ENCODE assay signal across 8 cellular contexts in genomic region chr15:60916674-60917468, GRCh38.
DNase-seq lines count a peak whose midpoint lies in the region; ATAC-seq and TF ChIP-seq lines count a peak whose summit lies in the region.

No MANE protein-coding gene starts in this region.

- intact Hi-C loops in head of caudate nucleus (cut with DNase I) = loop anchor here (5.0 kb wide), 1 partner anchor 325 kb away; no protein-coding TSS in a partner anchor
- intact Hi-C loops in posterior cingulate gyrus (cut with DNase I) = loop anchor here (1.0 to 5.0 kb wide), 3 partner anchors 332 to 555 kb away; no protein-coding TSS in a partner anchor

- H3K9me3 Mint-ChIP-seq in activated naive CD4-positive, alpha-beta T cell treated with anti-CD3 and anti-CD28 coated beads, Interleukin-2, amount 50 U/mL, for 72 hours = peaks cover 0 to 3% of the 10 kb centered on the region in 2 donors

- TF ChIP-seq CTCF in tibial nerve (IDR thresholded peaks at IDR 0.05) = peak; percentile 65 to 82 (median 70)

- DNase-seq in ELF-1 (ENCODE audit: low read depth, low spot score) (peak; percentile 89), GOT3 (lab: John Stamatoyannopoulos, UW) (peak; percentile 18), MG63 (peak; percentile 67), head of caudate nucleus (peak; percentile 71 to 94 (median 86)), posterior cingulate gyrus (peak; percentile 69 to 97 (median 84)), tibial nerve (ENCODE audit: low spot score in 2 of 2) (peak; percentile 69 to 89)
- peak; percentile 73 to 82 for DNase-seq in activated naive CD4-positive, alpha-beta T cell treated with anti-CD3 and anti-CD28 coated beads, Interleukin-2, amount 50 U/mL, for 72 hours (ENCODE audit: low spot score in 2 of 2)

- H3K36me3 ChIP-seq in MG63 (no peaks in the 10 kb centered on the region), tibial nerve (no peaks in the 10 kb centered on the region)

- no peak for TF ChIP-seq POLR2A in tibial nerve (IDR thresholded peaks at IDR 0.05)

- peaks cover 0 to 4% of the 10 kb centered on the region in 2 donors for H3K36me3 Mint-ChIP-seq in activated naive CD4-positive, alpha-beta T cell treated with anti-CD3 and anti-CD28 coated beads, Interleukin-2, amount 50 U/mL, for 72 hours

- peak; percentile 99 for ATAC-seq in SK-N-SH treated with all-trans-retinoic acid at 6 μM for 48 hours
- peak; percentile 90 to 93 for ATAC-seq in activated naive CD4-positive, alpha-beta T cell treated with anti-CD3 and anti-CD28 coated beads, Interleukin-2, amount 50 U/mL, for 72 hours

- H3K27ac ChIP-seq in tibial nerve = peak overlapping the region; percentile 19 to 76 (median 58)

- WGBS in tibial nerve, 2 donors = 28 to 34% methylated on average over 8 of the region's 8 CpGs

- H3K9me3 ChIP-seq in MG63 = no peaks in the 10 kb centered on the region
- no peaks in the 10 kb centered on the region for H3K9me3 ChIP-seq in tibial nerve

- H3K4me3 ChIP-seq in MG63 = no peak overlapping the region
- peak overlapping the region in 2 of 4 donors; percentile 12 to 19 for H3K4me3 ChIP-seq in tibial nerve

- H3K4me1 ChIP-seq in tibial nerve = peaks cover 0 to 22% (median 0%) of the 10 kb centered on the region in 4 donors

- no peak overlapping the region for H3K27ac Mint-ChIP-seq in activated naive CD4-positive, alpha-beta T cell treated with anti-CD3 and anti-CD28 coated beads, Interleukin-2, amount 50 U/mL, for 72 hours

- H3K27me3 ChIP-seq in MG63 = no peaks in the 10 kb centered on the region
- H3K27me3 ChIP-seq in tibial nerve = no peaks in the 10 kb centered on the region

- TF ChIP-seq EP300 in tibial nerve (IDR thresholded peaks at IDR 0.05) = peak in 1 of 2 donors; percentile 17

TF ChIP-seq in SK-N-SH treated with all-trans-retinoic acid at 6 μM for 48 hours, 23 proteins besides CTCF, POLR2A, EP300 and RAD21:
- no peak for TF ChIP-seq ISL1 (CRISPR knock-in tag; IDR thresholded peaks at IDR 0.05)
- no peak for TF ChIP-seq CREB5 (CRISPR knock-in tag; IDR thresholded peaks at IDR 0.05; ENCODE audit: low read depth)
- no peak for TF ChIP-seq GLIS3 (CRISPR knock-in tag; IDR thresholded peaks at IDR 0.05)
- no peak for TF ChIP-seq ESRRG (CRISPR knock-in tag; IDR thresholded peaks at IDR 0.05)
- TF ChIP-seq CSDC2 (CRISPR knock-in tag; IDR thresholded peaks at IDR 0.05) = no peak
- no peak for TF ChIP-seq ZNF70 (CRISPR knock-in tag; IDR thresholded peaks at IDR 0.05)
- no peak for TF ChIP-seq OSR1 (CRISPR knock-in tag; IDR thresholded peaks at IDR 0.05)
- TF ChIP-seq CSRNP3 (CRISPR knock-in tag; IDR thresholded peaks at IDR 0.05) = no peak
- no peak for TF ChIP-seq PPARA (CRISPR knock-in tag; IDR thresholded peaks at IDR 0.05; ENCODE audit: borderline replicate concordance)
- no peak for TF ChIP-seq ZNF8 (CRISPR knock-in tag; IDR thresholded peaks at IDR 0.05)
- no peak for TF ChIP-seq PATZ1 (CRISPR knock-in tag; IDR thresholded peaks at IDR 0.05; ENCODE audit: borderline replicate concordance)
- no peak for TF ChIP-seq SNAI2 (CRISPR knock-in tag; IDR thresholded peaks at IDR 0.05)
- TF ChIP-seq TOX (CRISPR knock-in tag; IDR thresholded peaks at IDR 0.05; ENCODE audit: borderline replicate concordance) = no peak
- no peak for TF ChIP-seq ZFP30 (CRISPR knock-in tag; IDR thresholded peaks at IDR 0.05)
- TF ChIP-seq TCF4 (CRISPR knock-in tag; IDR thresholded peaks at IDR 0.05; ENCODE audit: borderline replicate concordance) = no peak

Comparison
In these comparisons a context has a peak if more than half of its experiments do, and no peak if none do; other contexts are left out.
1. DNase-seq: peak in every context shown above with its lines; median percentile 89 in ELF-1; 86 in head of caudate nucleus; 84 in posterior cingulate gyrus; 79 in tibial nerve; 78 in activated naive CD4-positive, alpha-beta T cell treated with anti-CD3 and anti-CD28 coated beads, Interleukin-2, amount 50 U/mL, for 72 hours; 67 in MG63; 18 in GOT3.